15 cellular contexts compared by ENCODE assay signal in genomic region chr1:86708923-86709322, GRCh38. TPM values are rescaled to one million over a fixed set of nuclear protein-coding genes. Genes with fewer than 3 reads are reported as not detected.
DNase-seq lines count a peak whose midpoint lies in the region; ATAC-seq, FAIRE-seq and TF ChIP-seq lines count a peak whose summit lies in the region.
"Had no signal": no experiment of that assay in that cellular context is flagged by ENCODE, and none has a peak within 500 bp of the region (broad histone marks: within the 10 kb centered on the region; RNA-seq: fewer than 3 reads in every experiment).

No MANE protein-coding gene starts in this region.

- POLR2A ChIA-PET in HepG2 (lab: Yijun Ruan, JAX) (interaction anchor here (0.8 kb wide), 1 partner anchor 65 kb away, joined by 3 read pairs; no protein-coding TSS in a partner anchor), GM12878 (lab: Charles Lee) (interaction anchor here (1.1 to 6.3 kb wide), 2 partner anchors 8 to 152 kb away, joined by 3 to 45 read pairs; no protein-coding TSS in a partner anchor)

- intact Hi-C loops in HepG2 (cut with micrococcal nuclease; ENCODE audit: unreplicated experiment): loop anchor here (5.0 to 10.0 kb wide), 4 partner anchors 33 to 316 kb away; partner anchors contain the start of genes HS2ST1 and SELENOF
- intact Hi-C loops in right lobe of liver (cut with DNase I): no loop called here
- intact Hi-C loops in GM12878 (cut with micrococcal nuclease; ENCODE audit: unreplicated experiment): loop anchor here (5.0 to 10.0 kb wide), 3 partner anchors 203 to 626 kb away; partner anchors contain the start of genes HS2ST1 and SELENOF
- intact Hi-C loops in left lung (cut with DNase I): no loop called here

- TF ChIP-seq RAD21 in HepG2 (CRISPR knock-in tag; IDR thresholded peaks at IDR 0.05) (no peak), GM12878 (IDR thresholded peaks at IDR 0.05; ENCODE audit: insufficient read depth, low read depth, low read length) (no peak)

- no peak overlapping the region for H2AFZ ChIP-seq in HepG2 (ENCODE audit: low read length)
- no peak overlapping the region for H2AFZ ChIP-seq in GM12878 (ENCODE audit: control insufficient read depth, low read depth, low read length)

- no peak for FAIRE-seq in HepG2 (lab: Jason Lieb, UNC)
- FAIRE-seq in GM12878 (lab: Jason Lieb, UNC): no peak
- FAIRE-seq: colon had no signal

- TF ChIP-seq CTCF in HepG2 (CRISPR knock-in tag; IDR thresholded peaks at IDR 0.05) (no peak), right lobe of liver (IDR thresholded peaks at IDR 0.05) (no peak), GM12878 (IDR thresholded peaks at IDR 0.05 in 2 of 3, conservative IDR thresholded peaks at IDR 0.05 in 1 of 3; ENCODE audit: control insufficient read depth in 2 of 3, extremely low read depth in 1 of 3, insufficient read depth in 1 of 3, low read depth in 3 of 3, low read length in 3 of 3) (no peak), left lung (IDR thresholded peaks at IDR 0.05) (no peak), GM10266 (IDR thresholded peaks at IDR 0.05; ENCODE audit: control insufficient read depth, insufficient read depth, low read depth, missing control alignments) (no peak)

- ATAC-seq in HepG2: no peak
- no peak for ATAC-seq in right lobe of liver
- no peak for ATAC-seq in GM12878
- ATAC-seq in left lung: no peak
- ATAC-seq: activated naive CD8-positive, alpha-beta T cell treated with anti-CD3 and anti-CD28 coated beads, Interleukin-2, amount 50 U/mL, for 24 hours had no signal

- H3K27ac ChIP-seq in HepG2 (ENCODE audit: extremely low read length, insufficient read depth, low read length) (no peak overlapping the region), right lobe of liver (no peak overlapping the region), GM12878 (ENCODE audit: control insufficient read depth, insufficient read depth) (no peak overlapping the region; the same call in 1 of the 2 replicates), left lung (peak overlapping the region in 1 of 2 donors; percentile 7)

- TF ChIP-seq EP300 in HepG2 (IDR thresholded peaks at IDR 0.05; ENCODE audit: low read depth in 2 of 2, low read length in 2 of 2) (no peak), HepG2 (CRISPR knock-in tag; IDR thresholded peaks at IDR 0.05; ENCODE audit: borderline replicate concordance) (no peak), GM12878 (IDR thresholded peaks at IDR 0.05; ENCODE audit: borderline replicate concordance in 1 of 2, control insufficient read depth in 1 of 2, low read depth in 2 of 2, low read length in 2 of 2) (no peak)

- BruUV-seq in HepG2 (replicated peaks; lab: Mats Ljungman, UMichigan) (no TSS peak), GM12878 (replicated peaks; lab: Mats Ljungman, UMichigan) (no TSS peak)

- H3K36me3 ChIP-seq in HepG2 (replicated peaks in 1 of 2; ENCODE audit: control insufficient read depth in 1 of 2, insufficient read depth in 2 of 2, low read length in 2 of 2): no peaks in the 10 kb centered on the region; a peak in 1 of 5 replicates
- no peaks in the 10 kb centered on the region for H3K36me3 ChIP-seq in right lobe of liver
- no peaks in the 10 kb centered on the region; a peak in 1 of 4 replicates for H3K36me3 ChIP-seq in GM12878 (ENCODE audit: control insufficient read depth in 2 of 2, insufficient read depth in 2 of 2, low read length in 1 of 2)
- no peaks in the 10 kb centered on the region for H3K36me3 ChIP-seq in left lung
- H3K36me3 ChIP-seq: thoracic aorta had no signal

- H3K9me3 ChIP-seq in HepG2 (ENCODE audit: low read length) (no peaks in the 10 kb centered on the region), right lobe of liver (no peaks in the 10 kb centered on the region), GM12878 (replicated peaks; ENCODE audit: control insufficient read depth, insufficient read depth, low read length) (no peaks in the 10 kb centered on the region), left lung (no peaks in the 10 kb centered on the region)
- H3K9me3 ChIP-seq: thoracic aorta had no signal

- DNase-seq in HepG2 (ENCODE audit: low spot score) (no peak), right lobe of liver (no peak), GM12878 (ENCODE audit: low read depth, low spot score) (no peak), iris pigment epithelial cell (ENCODE audit: low read depth) (peak; percentile 55), NCI-H1436 treated with DMSO at 0.1 percent for 48 hours (lab: John Stamatoyannopoulos, UW) (no peak), left lung (no peak), GM10266 (ENCODE audit: extremely low spot score) (no peak)
- DNase-seq in stimulated activated CD4-positive, alpha-beta T cell treated with anti-CD3 and anti-CD28 coated beads, Interleukin-1b, Interleukin-23, amount 100 ng/mL, for 48 hours: no peak
- DNase-seq: activated CD4-positive, alpha-beta T cell treated with anti-CD3 and anti-CD28 coated beads for 48 hours; activated naive CD8-positive, alpha-beta T cell treated with anti-CD3 and anti-CD28 coated beads, Interleukin-2, amount 50 U/mL, for 24 hours; MM.1S; naive B cell; NCI-H2081 treated with DMSO at 0.1 percent for 48 hours had no signal

- RAD21 ChIA-PET in GM12878 (lab: Charles Lee; ENCODE audit: unreplicated experiment): interaction anchor here (1.7 kb wide), 1 partner anchor 206 kb away, joined by 5 read pairs; the partner anchor contains the start of genes HS2ST1 and SELENOF

- H4K20me1 ChIP-seq in HepG2 (ENCODE audit: insufficient read depth, low read length) (peaks cover 36% of the 10 kb centered on the region), GM12878 (ENCODE audit: control insufficient read depth, insufficient read depth) (no peaks in the 10 kb centered on the region)

- no peak overlapping the region for H3K4me3 ChIP-seq in HepG2 (replicated peaks in 1 of 3; ENCODE audit: insufficient read depth in 1 of 3, low read depth in 2 of 3, low read length in 3 of 3)
- no peak overlapping the region for H3K4me3 ChIP-seq in right lobe of liver
- H3K4me3 ChIP-seq in GM12878: no peak overlapping the region
- H3K4me3 ChIP-seq in left lung: no peak overlapping the region
- H3K4me3 ChIP-seq: thoracic aorta had no signal

- CTCF ChIA-PET in HepG2 (lab: Yijun Ruan, JAX; ENCODE audit: low intra/inter-chr PET ratio, low total read pairs) (no interaction called here), GM12878 (lab: Yijun Ruan, JAX) (interaction anchor here (1.2 to 7.2 kb wide), 3 partner anchors 8 to 374 kb away, joined by 4 to 87 read pairs (median 4); no protein-coding TSS in a partner anchor)

- no peak overlapping the region for H3K9ac ChIP-seq in HepG2 (ENCODE audit: insufficient read depth, low read depth, low read length)
- no peak overlapping the region for H3K9ac ChIP-seq in GM12878 (ENCODE audit: control insufficient read depth, insufficient read depth, low read length)

- TF ChIP-seq POLR2A in HepG2 (IDR thresholded peaks at IDR 0.05; ENCODE audit: insufficient read depth in 1 of 2, low read depth in 2 of 2, low read length in 2 of 2): no peak
- no peak for TF ChIP-seq POLR2A in right lobe of liver (IDR thresholded peaks at IDR 0.05)
- TF ChIP-seq POLR2A in GM12878 (IDR thresholded peaks at IDR 0.05; ENCODE audit: low read depth, low read length): no peak

- H3K27me3 ChIP-seq in HepG2 (ENCODE audit: control insufficient read depth in 1 of 2, insufficient read depth in 2 of 2, low read length in 2 of 2) (no peaks in the 10 kb centered on the region; a peak in 1 of 5 replicates), right lobe of liver (no peaks in the 10 kb centered on the region), GM12878 (replicated peaks in 1 of 2; ENCODE audit: control insufficient read depth in 2 of 2, insufficient read depth in 2 of 2, low read length in 1 of 2) (no peaks in the 10 kb centered on the region), left lung (no peaks in the 10 kb centered on the region)

- SMC1A ChIA-PET in GM12878 (lab: Charles Lee; ENCODE audit: uncharacterized antibody, unreplicated experiment): interaction anchor here (1.2 to 8.4 kb wide), 5 partner anchors 7 to 349 kb away, joined by 3 to 52 read pairs (median 6); no protein-coding TSS in a partner anchor

- peaks cover 47% of the 10 kb centered on the region for H3K4me1 ChIP-seq in HepG2 (ENCODE audit: insufficient read depth, low read length)
- H3K4me1 ChIP-seq in right lobe of liver: peaks cover 0 to 11% (median under 1%) of the 10 kb centered on the region in 4 donors
- 0 out of 2 replicates have a peak, but pooled peaks cover 3% of the 10 kb centered on the region for H3K4me1 ChIP-seq in GM12878 (ENCODE audit: control insufficient read depth, insufficient read depth, low read length)
- peaks cover 18 to 81% of the 10 kb centered on the region in 2 donors for H3K4me1 ChIP-seq in left lung

- 90% methylated on average over 1 of the region's 1 CpG for WGBS in HepG2 (ENCODE audit: low lambda C conversion rate)
- WGBS in right lobe of liver (ENCODE audit: insufficient coverage, low coverage, low lambda C conversion rate, missing lambda C conversion rate): 35% methylated on average over 1 of the region's 1 CpG
- WGBS in GM12878 (ENCODE audit: insufficient coverage, insufficient replicate concordance, low lambda C conversion rate, missing lambda C conversion rate): 47% methylated on average over 1 of the region's 1 CpG

- peaks cover 85% of the 10 kb centered on the region for H3K79me2 ChIP-seq in HepG2 (ENCODE audit: insufficient read depth, low read length)
- H3K79me2 ChIP-seq in GM12878 (ENCODE audit: control insufficient read depth, insufficient read depth, low read length): peaks cover 89% of the 10 kb centered on the region

- H3K4me2 ChIP-seq in HepG2 (ENCODE audit: low read depth, low read length) (no peak overlapping the region; the same call in 1 of the 2 replicates), GM12878 (ENCODE audit: control insufficient read depth, insufficient read depth) (peak overlapping the region; percentile 50; the same call in 1 of the 2 replicates)

- in situ Hi-C loops in HepG2 (cut with HindIII; ENCODE audit: extremely low pct_ligation_motif_present, low pct_unique_long_range_greater_than_20kb) (no loop called here), GM12878 (cut with MboI) (loop anchor here (10.0 kb wide), 1 partner anchor 324 kb away; no protein-coding TSS in a partner anchor)

RNA-seq across cellular contexts. Expression of gene SH3GLB1, which starts 4.5 kb away (rescaled TPM):
- 41.5 and 55.7 TPM in 2 replicates for total RNA-seq in HepG2 (2016; rRNA removed; fragmentation: Illumina TruSeq; extraction: Trizol)
- 31.7 and 34.5 TPM in 2 replicates for total RNA-seq in HepG2 (2016; cell fraction: cytosol; rRNA removed; fragmentation: Illumina TruSeq; extraction: Trizol; ENCODE audit: low read depth)
- 40.7 and 48.7 TPM in 2 replicates for total RNA-seq in HepG2 (2016; cell fraction: insoluble cytoplasmic fraction; rRNA removed; fragmentation: Illumina TruSeq; extraction: Trizol)
- total RNA-seq in HepG2 (2016; cell fraction: membrane; rRNA removed; fragmentation: Illumina TruSeq; extraction: Trizol): 50.0 and 52.9 TPM in 2 replicates
- total RNA-seq in HepG2 (2016; cell fraction: nucleus; rRNA removed; fragmentation: Illumina TruSeq; extraction: Trizol): 27.4 and 29.1 TPM in 2 replicates
- polyA plus RNA-seq in HepG2 (2011; rRNA removed): 19.1 and 26.0 TPM in 2 replicates
- polyA plus RNA-seq in HepG2 (2011; cell fraction: cytosol; rRNA removed): 12.0 and 16.2 TPM in 2 replicates
- 8.1 and 9.6 TPM in 2 replicates for polyA plus RNA-seq in HepG2 (2011; cell fraction: nucleus; rRNA removed)
- polyA plus RNA-seq in HepG2 (2012): 26.0 and 35.6 TPM in 2 replicates
- 33.7 and 40.6 TPM in 2 replicates for polyA plus RNA-seq in HepG2 (2016; cell fraction: cytosol; fragmentation: Illumina TruSeq; extraction: Trizol; ENCODE audit: low read depth)
- 61.0 and 63.7 TPM in 2 replicates for polyA plus RNA-seq in HepG2 (2016; cell fraction: insoluble cytoplasmic fraction; fragmentation: Illumina TruSeq; extraction: Trizol; ENCODE audit: low read depth)
- polyA plus RNA-seq in HepG2 (2016; cell fraction: membrane; fragmentation: Illumina TruSeq; extraction: Trizol; ENCODE audit: low read depth): 43.8 and 46.0 TPM in 2 replicates
- polyA plus RNA-seq in HepG2 (2016; cell fraction: nucleus; fragmentation: Illumina TruSeq; extraction: Trizol; ENCODE audit: insufficient read depth, low read depth): 44.9 and 48.5 TPM in 2 replicates
- polyA minus RNA-seq in HepG2 (2011; rRNA and poly(A)+ RNA removed; ENCODE audit: low replicate concordance): 11.0 and 12.6 TPM in 2 replicates
- 18.4 and 24.7 TPM in 2 replicates for polyA minus RNA-seq in HepG2 (2011; cell fraction: cytosol; rRNA and poly(A)+ RNA removed)
- 38.0 and 42.0 TPM in 2 replicates for polyA minus RNA-seq in HepG2 (2011; cell fraction: nucleus; rRNA and poly(A)+ RNA removed)
- 10 to 100 TPM; 23.8 to 47.5 (median 29.1) TPM for total RNA-seq in right lobe of liver
- total RNA-seq in GM12878 (2013; cell fraction: nucleolus; rRNA removed): 37.4 and 40.3 TPM in 2 replicates
- 18.0 and 22.5 TPM in 2 replicates for total RNA-seq in GM12878 (2014; rRNA removed)
- total RNA-seq in GM12878 (2014; rRNA removed; fragmentation: Illumina TruSeq; extraction: Trizol): 38.0 and 38.2 TPM in 2 replicates
- 44.5 and 45.6 TPM in 2 replicates for total RNA-seq in GM12878 (2021)
- 11.3 TPM for polyA plus RNA-seq in GM12878 (2011; ENCODE audit: low read depth)
- polyA plus RNA-seq in GM12878 (2011; rRNA removed): 34.7 and 45.3 TPM in 2 replicates
- polyA plus RNA-seq in GM12878 (2011; cell fraction: cytosol; rRNA removed): 16.0 and 17.5 TPM in 2 replicates
- 13.4 and 14.5 TPM in 2 replicates for polyA plus RNA-seq in GM12878 (2011; cell fraction: nucleus; rRNA removed)
- polyA plus RNA-seq in GM12878 (2012): 32.4 and 39.7 TPM in 2 replicates
- polyA plus RNA-seq in GM12878 (2014; fragmentation: Illumina TruSeq; extraction: Trizol): 49.9 and 57.3 TPM in 2 replicates
- 10 to 100 TPM; 19.8 to 20.2 TPM for polyA plus RNA-seq in GM12878 (2014; fragmentation: Nextera tagmentation; extraction: Ambion mirVana)
- 28.6 and 33.4 TPM in 2 replicates for polyA plus RNA-seq in GM12878 (2014; rRNA removed)
- 10 to 100 TPM; 57.2 to 59.0 TPM for polyA plus RNA-seq in GM12878 (2016; fragmentation: Nextera tagmentation; extraction: Ambion mirVana)
- 20.3 and 30.5 TPM in 2 replicates for polyA minus RNA-seq in GM12878 (2011; rRNA and poly(A)+ RNA removed)
- 8.0 and 16.7 TPM in 2 replicates for polyA minus RNA-seq in GM12878 (2011; cell fraction: cytosol; rRNA and poly(A)+ RNA removed)
- polyA minus RNA-seq in GM12878 (2011; cell fraction: nucleus; rRNA and poly(A)+ RNA removed): 7.9 and 11.7 TPM in 2 replicates
- 100 to 1,000 TPM; 102 to 114 TPM for total RNA-seq in left lung

Comparison
In these comparisons a context has a peak if more than half of its experiments do, and no peak if none do; other contexts are left out.
1. intact Hi-C loops: an anchor here in HepG2 (5.0 to 10.0 kb wide) and GM12878 (5.0 to 10.0 kb wide); none called in right lobe of liver and left lung.